Comparison of ENCODE assay signal across 1 cellular context in genomic region chr2:176122266-176122632, GRCh38.
TF ChIP-seq lines count a peak whose summit lies in the region.

No MANE protein-coding gene starts in this region.

TF ChIP-seq in GM23338, 12 proteins besides CTCF, POLR2A, EP300 and RAD21 (continued from another document):
- no peak for TF ChIP-seq REST (IDR thresholded peaks at IDR 0.05; ENCODE audit: unreplicated experiment)
- TF ChIP-seq JUNB (IDR thresholded peaks at IDR 0.05; ENCODE audit: unreplicated experiment) = no peak
- TF ChIP-seq STAT1 (IDR thresholded peaks at IDR 0.05; ENCODE audit: unreplicated experiment) = no peak
- no peak for TF ChIP-seq ZNF462 (CRISPR knock-in tag; IDR thresholded peaks at IDR 0.05)
